In genomic region chr9:133305731-133306130, GRCh38 we compare ENCODE assay signal across 33 cellular contexts. TPM values are rescaled to one million over a fixed set of nuclear protein-coding genes. Genes with fewer than 3 reads are reported as not detected.
"Had no signal": no experiment of that assay in that cellular context is flagged by ENCODE, and none has a peak within 500 bp of the region (broad histone marks: within the 10 kb centered on the region; RNA-seq: fewer than 3 reads in every experiment).

No MANE protein-coding gene starts in this region.

- H3K9me3 Mint-ChIP-seq: natural killer cell treated with Interleukin-12 subunit alpha and Interleukin-12 subunit beta and Interleukin-15 and Interleukin-18, amount 100 ng/mL, for 72 hours; stimulated activated memory B cell treated with anti-CD40 and anti-IgM and Interleukin-4, amounts not matched to agents 10 μg/mL and 1 μg/mL and 100 μg/mL, for 72 hours; stimulated activated naive CD8-positive, alpha-beta T cell treated with anti-CD3 and anti-CD28 coated beads, Interleukin-15, amount 100 ng/mL, for 72 hours had no signal

- DNase-seq: hippocampal formation; kidney glomerular epithelial cell; left cardiac atrium; left lung; mesendoderm; midbrain; mucosa of descending colon; naive thymus-derived CD4-positive, alpha-beta T cell; occipital lobe; ovary; right lobe of liver; stimulated activated CD4-positive, alpha-beta T cell treated with anti-CD3 and anti-CD28 coated beads, Interleukin-1b, Interleukin-23, amount 100 ng/mL, for 48 hours; stimulated activated CD4-positive, alpha-beta T cell treated with anti-CD3 and anti-CD28 coated beads, Interleukin-2, amount 100 ng/mL, for 48 hours; stimulated activated CD4-positive, alpha-beta T cell treated with anti-CD3 and anti-CD28 coated beads, Interleukin-4, amount 100 ng/mL, for 4 hours; stimulated activated CD8-positive, alpha-beta memory T cell treated with anti-CD3 and anti-CD28 coated beads, Interleukin-4, amount 100 ng/mL, for 48 hours; stimulated activated naive CD4-positive, alpha-beta T cell treated with Interleukin-2 at 50 U/mL for 16 hours; stimulated activated naive CD8-positive, alpha-beta T cell treated with anti-CD3 and anti-CD28 coated beads, Interleukin-15, amount 100 ng/mL, for 72 hours; substantia nigra; upper lobe of left lung had no signal

- H3K4me3 Mint-ChIP-seq: naive thymus-derived CD4-positive, alpha-beta T cell; natural killer cell treated with Interleukin-12 subunit alpha and Interleukin-12 subunit beta and Interleukin-15 and Interleukin-18, amount 100 ng/mL, for 72 hours; stimulated activated memory B cell treated with anti-CD40 and anti-IgM and Interleukin-4, amounts not matched to agents 10 μg/mL and 1 μg/mL and 100 μg/mL, for 72 hours; stimulated activated naive CD8-positive, alpha-beta T cell treated with anti-CD3 and anti-CD28 coated beads, Interleukin-15, amount 100 ng/mL, for 72 hours had no signal

- H3K4me1 ChIP-seq: left lung, right atrium auricular region, right lobe of liver, tibial nerve, upper lobe of left lung, vagina had no signal

- H3K36me3 ChIP-seq: left lung, neutrophil, ovary, right atrium auricular region, right lobe of liver, tibial nerve, upper lobe of left lung, vagina had no signal

- H3K4me1 Mint-ChIP-seq: naive thymus-derived CD4-positive, alpha-beta T cell; stimulated activated memory B cell treated with anti-CD40 and anti-IgM and Interleukin-4, amounts not matched to agents 10 μg/mL and 1 μg/mL and 100 μg/mL, for 72 hours; stimulated activated naive CD8-positive, alpha-beta T cell treated with anti-CD3 and anti-CD28 coated beads, Interleukin-15, amount 100 ng/mL, for 72 hours had no signal

- H3K27ac ChIP-seq: left lung, neutrophil, ovary, right atrium auricular region, right lobe of liver, tibial nerve, upper lobe of left lung, vagina had no signal

- H3K9me3 ChIP-seq: left lung, mucosa of descending colon, neutrophil, ovary, right atrium auricular region, right lobe of liver, upper lobe of left lung, vagina had no signal

- H3K4me3 ChIP-seq: left lung, lung, mucosa of descending colon, ovary, right atrium auricular region, right lobe of liver, smooth muscle cell, tibial nerve, upper lobe of left lung, vagina had no signal

- H3K27ac Mint-ChIP-seq: naive thymus-derived CD4-positive, alpha-beta T cell; natural killer cell treated with Interleukin-12 subunit alpha and Interleukin-12 subunit beta and Interleukin-15 and Interleukin-18, amount 100 ng/mL, for 72 hours; progenitor cell of endocrine pancreas; stimulated activated memory B cell treated with anti-CD40 and anti-IgM and Interleukin-4, amounts not matched to agents 10 μg/mL and 1 μg/mL and 100 μg/mL, for 72 hours had no signal

- H3K27me3 ChIP-seq: neutrophil, ovary, right atrium auricular region, right lobe of liver, tibial nerve, upper lobe of left lung, vagina had no signal

- FAIRE-seq: keratinocyte had no signal

- H3K4me2 ChIP-seq: smooth muscle cell had no signal

- ATAC-seq: left cardiac atrium; left lung; mucosa of descending colon; naive thymus-derived CD4-positive, alpha-beta T cell; natural killer cell treated with Interleukin-12 subunit alpha and Interleukin-12 subunit beta and Interleukin-15 and Interleukin-18, amount 100 ng/mL, for 72 hours; stimulated activated memory B cell treated with anti-CD40 and anti-IgM and Interleukin-4, amounts not matched to agents 10 μg/mL and 1 μg/mL and 100 μg/mL, for 72 hours; stimulated activated naive CD8-positive, alpha-beta T cell treated with anti-CD3 and anti-CD28 coated beads, Interleukin-15, amount 100 ng/mL, for 72 hours had no signal

- H3K36me3 Mint-ChIP-seq: natural killer cell treated with Interleukin-12 subunit alpha and Interleukin-12 subunit beta and Interleukin-15 and Interleukin-18, amount 100 ng/mL, for 72 hours; stimulated activated memory B cell treated with anti-CD40 and anti-IgM and Interleukin-4, amounts not matched to agents 10 μg/mL and 1 μg/mL and 100 μg/mL, for 72 hours had no signal

RNA-seq across cellular contexts. Expression of gene ABO, which starts 30.7 kb away (rescaled TPM):
- total RNA-seq: myocyte, pulmonary artery endothelial cell, temporal lobe had no signal
- polyA plus RNA-seq: keratinocyte; naive thymus-derived CD4-positive, alpha-beta T cell; neural cell had no signal
